Comparison of ENCODE assay signal across 1 cellular context in the genomic region with DNA sequence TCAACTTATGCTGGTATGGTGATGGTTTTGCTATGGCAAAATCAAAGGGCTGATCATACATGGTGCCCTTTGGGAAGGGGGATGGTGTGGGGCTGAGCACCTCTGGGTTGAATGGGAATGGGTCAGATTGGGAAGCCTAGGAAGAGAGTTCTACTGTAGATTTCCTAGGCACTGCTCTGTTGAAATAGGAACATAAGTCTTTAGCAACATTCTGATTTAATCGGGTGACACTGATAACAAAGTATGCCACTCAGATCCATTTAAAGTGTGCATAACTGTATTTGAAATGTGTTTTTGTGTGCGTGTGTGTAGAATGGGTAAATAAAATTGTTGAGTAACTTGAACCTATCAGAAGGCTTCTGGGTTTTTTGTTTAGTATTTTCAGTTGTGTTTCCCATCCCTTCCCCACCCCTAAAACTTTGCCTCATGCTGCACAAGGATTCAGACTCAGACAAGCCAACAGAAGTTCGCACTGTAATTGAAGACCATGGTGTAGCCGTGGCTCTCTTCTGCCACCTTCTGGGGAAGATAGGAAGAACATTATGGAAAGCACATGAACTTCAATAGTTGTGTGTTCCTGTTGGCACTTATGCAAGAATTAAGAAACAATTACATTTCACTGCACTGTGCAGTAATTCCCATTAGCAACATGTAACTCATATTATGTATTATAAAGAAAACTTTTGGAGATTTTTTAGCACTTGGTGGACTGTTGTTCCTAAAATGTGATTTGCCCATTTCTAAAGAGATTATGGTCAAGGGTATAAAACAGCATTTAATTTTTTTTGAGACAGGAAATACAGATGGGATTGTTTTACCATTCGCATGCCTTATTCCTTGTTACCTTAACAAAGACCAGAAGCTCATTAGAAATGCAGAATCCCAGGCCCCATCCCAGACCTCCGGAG.
TF ChIP-seq lines count a peak whose summit lies in the region.

No MANE protein-coding gene starts in this region.

TF ChIP-seq in K562, 482 proteins besides CTCF, POLR2A, EP300 and RAD21 (continued from another document):
- TF ChIP-seq, protein P1, sequence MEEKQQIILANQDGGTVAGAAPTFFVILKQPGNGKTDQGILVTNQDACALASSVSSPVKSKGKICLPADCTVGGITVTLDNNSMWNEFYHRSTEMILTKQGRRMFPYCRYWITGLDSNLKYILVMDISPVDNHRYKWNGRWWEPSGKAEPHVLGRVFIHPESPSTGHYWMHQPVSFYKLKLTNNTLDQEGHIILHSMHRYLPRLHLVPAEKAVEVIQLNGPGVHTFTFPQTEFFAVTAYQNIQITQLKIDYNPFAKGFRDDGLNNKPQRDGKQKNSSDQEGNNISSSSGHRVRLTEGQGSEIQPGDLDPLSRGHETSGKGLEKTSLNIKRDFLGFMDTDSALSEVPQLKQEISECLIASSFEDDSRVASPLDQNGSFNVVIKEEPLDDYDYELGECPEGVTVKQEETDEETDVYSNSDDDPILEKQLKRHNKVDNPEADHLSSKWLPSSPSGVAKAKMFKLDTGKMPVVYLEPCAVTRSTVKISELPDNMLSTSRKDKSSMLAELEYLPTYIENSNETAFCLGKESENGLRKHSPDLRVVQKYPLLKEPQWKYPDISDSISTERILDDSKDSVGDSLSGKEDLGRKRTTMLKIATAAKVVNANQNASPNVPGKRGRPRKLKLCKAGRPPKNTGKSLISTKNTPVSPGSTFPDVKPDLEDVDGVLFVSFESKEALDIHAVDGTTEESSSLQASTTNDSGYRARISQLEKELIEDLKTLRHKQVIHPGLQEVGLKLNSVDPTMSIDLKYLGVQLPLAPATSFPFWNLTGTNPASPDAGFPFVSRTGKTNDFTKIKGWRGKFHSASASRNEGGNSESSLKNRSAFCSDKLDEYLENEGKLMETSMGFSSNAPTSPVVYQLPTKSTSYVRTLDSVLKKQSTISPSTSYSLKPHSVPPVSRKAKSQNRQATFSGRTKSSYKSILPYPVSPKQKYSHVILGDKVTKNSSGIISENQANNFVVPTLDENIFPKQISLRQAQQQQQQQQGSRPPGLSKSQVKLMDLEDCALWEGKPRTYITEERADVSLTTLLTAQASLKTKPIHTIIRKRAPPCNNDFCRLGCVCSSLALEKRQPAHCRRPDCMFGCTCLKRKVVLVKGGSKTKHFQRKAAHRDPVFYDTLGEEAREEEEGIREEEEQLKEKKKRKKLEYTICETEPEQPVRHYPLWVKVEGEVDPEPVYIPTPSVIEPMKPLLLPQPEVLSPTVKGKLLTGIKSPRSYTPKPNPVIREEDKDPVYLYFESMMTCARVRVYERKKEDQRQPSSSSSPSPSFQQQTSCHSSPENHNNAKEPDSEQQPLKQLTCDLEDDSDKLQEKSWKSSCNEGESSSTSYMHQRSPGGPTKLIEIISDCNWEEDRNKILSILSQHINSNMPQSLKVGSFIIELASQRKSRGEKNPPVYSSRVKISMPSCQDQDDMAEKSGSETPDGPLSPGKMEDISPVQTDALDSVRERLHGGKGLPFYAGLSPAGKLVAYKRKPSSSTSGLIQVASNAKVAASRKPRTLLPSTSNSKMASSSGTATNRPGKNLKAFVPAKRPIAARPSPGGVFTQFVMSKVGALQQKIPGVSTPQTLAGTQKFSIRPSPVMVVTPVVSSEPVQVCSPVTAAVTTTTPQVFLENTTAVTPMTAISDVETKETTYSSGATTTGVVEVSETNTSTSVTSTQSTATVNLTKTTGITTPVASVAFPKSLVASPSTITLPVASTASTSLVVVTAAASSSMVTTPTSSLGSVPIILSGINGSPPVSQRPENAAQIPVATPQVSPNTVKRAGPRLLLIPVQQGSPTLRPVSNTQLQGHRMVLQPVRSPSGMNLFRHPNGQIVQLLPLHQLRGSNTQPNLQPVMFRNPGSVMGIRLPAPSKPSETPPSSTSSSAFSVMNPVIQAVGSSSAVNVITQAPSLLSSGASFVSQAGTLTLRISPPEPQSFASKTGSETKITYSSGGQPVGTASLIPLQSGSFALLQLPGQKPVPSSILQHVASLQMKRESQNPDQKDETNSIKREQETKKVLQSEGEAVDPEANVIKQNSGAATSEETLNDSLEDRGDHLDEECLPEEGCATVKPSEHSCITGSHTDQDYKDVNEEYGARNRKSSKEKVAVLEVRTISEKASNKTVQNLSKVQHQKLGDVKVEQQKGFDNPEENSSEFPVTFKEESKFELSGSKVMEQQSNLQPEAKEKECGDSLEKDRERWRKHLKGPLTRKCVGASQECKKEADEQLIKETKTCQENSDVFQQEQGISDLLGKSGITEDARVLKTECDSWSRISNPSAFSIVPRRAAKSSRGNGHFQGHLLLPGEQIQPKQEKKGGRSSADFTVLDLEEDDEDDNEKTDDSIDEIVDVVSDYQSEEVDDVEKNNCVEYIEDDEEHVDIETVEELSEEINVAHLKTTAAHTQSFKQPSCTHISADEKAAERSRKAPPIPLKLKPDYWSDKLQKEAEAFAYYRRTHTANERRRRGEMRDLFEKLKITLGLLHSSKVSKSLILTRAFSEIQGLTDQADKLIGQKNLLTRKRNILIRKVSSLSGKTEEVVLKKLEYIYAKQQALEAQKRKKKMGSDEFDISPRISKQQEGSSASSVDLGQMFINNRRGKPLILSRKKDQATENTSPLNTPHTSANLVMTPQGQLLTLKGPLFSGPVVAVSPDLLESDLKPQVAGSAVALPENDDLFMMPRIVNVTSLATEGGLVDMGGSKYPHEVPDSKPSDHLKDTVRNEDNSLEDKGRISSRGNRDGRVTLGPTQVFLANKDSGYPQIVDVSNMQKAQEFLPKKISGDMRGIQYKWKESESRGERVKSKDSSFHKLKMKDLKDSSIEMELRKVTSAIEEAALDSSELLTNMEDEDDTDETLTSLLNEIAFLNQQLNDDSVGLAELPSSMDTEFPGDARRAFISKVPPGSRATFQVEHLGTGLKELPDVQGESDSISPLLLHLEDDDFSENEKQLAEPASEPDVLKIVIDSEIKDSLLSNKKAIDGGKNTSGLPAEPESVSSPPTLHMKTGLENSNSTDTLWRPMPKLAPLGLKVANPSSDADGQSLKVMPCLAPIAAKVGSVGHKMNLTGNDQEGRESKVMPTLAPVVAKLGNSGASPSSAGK (IDR thresholded peaks at IDR 0.05), result peak; percentile 42
- TF ChIP-seq BRF1 (IDR thresholded peaks at IDR 0.05; ENCODE audit: borderline replicate concordance, extremely low read depth, insufficient read length), result no peak
- peak; percentile 37; the same call in 1 of the 2 replicates for TF ChIP-seq MTA1 (IDR thresholded peaks at IDR 0.05; ENCODE audit: borderline replicate concordance)
- TF ChIP-seq MAZ (CRISPR knock-in tag; conservative IDR thresholded peaks at IDR 0.05 in 1 of 2, IDR thresholded peaks at IDR 0.05 in 1 of 2), result peak in 1 of 2 experiments; percentile 61; a peak in 1 of 4 replicates
- TF ChIP-seq, protein P2, sequence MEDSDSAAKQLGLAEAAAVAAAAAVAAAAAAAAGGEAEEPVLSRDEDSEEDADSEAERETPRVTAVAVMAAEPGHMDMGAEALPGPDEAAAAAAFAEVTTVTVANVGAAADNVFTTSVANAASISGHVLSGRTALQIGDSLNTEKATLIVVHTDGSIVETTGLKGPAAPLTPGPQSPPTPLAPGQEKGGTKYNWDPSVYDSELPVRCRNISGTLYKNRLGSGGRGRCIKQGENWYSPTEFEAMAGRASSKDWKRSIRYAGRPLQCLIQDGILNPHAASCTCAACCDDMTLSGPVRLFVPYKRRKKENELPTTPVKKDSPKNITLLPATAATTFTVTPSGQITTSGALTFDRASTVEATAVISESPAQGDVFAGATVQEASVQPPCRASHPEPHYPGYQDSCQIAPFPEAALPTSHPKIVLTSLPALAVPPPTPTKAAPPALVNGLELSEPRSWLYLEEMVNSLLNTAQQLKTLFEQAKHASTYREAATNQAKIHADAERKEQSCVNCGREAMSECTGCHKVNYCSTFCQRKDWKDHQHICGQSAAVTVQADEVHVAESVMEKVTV (CRISPR knock-in tag; IDR thresholded peaks at IDR 0.05), result peak; percentile 95
- no peak for TF ChIP-seq FOXA3 (CRISPR knock-in tag; conservative IDR thresholded peaks at IDR 0.05 in 1 of 2, IDR thresholded peaks at IDR 0.05 in 1 of 2)
- TF ChIP-seq, protein P3, sequence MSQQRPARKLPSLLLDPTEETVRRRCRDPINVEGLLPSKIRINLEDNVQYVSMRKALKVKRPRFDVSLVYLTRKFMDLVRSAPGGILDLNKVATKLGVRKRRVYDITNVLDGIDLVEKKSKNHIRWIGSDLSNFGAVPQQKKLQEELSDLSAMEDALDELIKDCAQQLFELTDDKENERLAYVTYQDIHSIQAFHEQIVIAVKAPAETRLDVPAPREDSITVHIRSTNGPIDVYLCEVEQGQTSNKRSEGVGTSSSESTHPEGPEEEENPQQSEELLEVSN (IDR thresholded peaks at IDR 0.05; ENCODE audit: borderline replicate concordance in 1 of 2, extremely low read depth in 1 of 2, insufficient read depth in 1 of 2, insufficient read length in 1 of 2, low read depth in 1 of 2, low read length in 1 of 2, poor library complexity in 1 of 2, severe bottlenecking in 1 of 2), result peak in 1 of 2 experiments; percentile 20
- 0 out of 2 replicates have a peak, but pooled peaks have one; percentile 7 for TF ChIP-seq KDM2B (CRISPR knock-in tag; IDR thresholded peaks at IDR 0.05)
- no peak for TF ChIP-seq ZNF197 (CRISPR knock-in tag; IDR thresholded peaks at IDR 0.05; ENCODE audit: low read depth)
- TF ChIP-seq, protein P4, sequence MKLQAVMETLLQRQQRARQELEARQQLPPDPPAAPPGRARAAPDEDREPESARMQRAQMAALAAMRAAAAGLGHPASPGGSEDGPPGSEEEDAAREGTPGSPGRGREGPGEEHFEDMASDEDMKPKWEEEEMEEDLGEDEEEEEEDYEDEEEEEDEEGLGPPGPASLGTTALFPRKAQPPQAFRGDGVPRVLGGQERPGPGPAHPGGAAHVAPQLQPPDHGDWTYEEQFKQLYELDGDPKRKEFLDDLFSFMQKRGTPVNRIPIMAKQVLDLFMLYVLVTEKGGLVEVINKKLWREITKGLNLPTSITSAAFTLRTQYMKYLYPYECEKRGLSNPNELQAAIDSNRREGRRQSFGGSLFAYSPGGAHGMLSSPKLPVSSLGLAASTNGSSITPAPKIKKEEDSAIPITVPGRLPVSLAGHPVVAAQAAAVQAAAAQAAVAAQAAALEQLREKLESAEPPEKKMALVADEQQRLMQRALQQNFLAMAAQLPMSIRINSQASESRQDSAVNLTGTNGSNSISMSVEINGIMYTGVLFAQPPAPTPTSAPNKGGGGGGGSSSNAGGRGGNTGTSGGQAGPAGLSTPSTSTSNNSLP (IDR thresholded peaks at IDR 0.05; ENCODE audit: borderline replicate concordance, low read depth, low read length), result 0 out of 2 replicates have a peak, but pooled peaks have one; percentile 31
- TF ChIP-seq CBX3 (IDR thresholded peaks at IDR 0.05; ENCODE audit: borderline replicate concordance in 1 of 2, low read length in 2 of 2), result 0 out of 3 replicates have a peak, but pooled peaks of 1 of the 2 experiments have one; percentile 30
- TF ChIP-seq JUND (IDR thresholded peaks at IDR 0.05; ENCODE audit: borderline replicate concordance, low read depth, low read length), result no peak
- TF ChIP-seq JUND (tag; IDR thresholded peaks at IDR 0.05; ENCODE audit: borderline replicate concordance, low read depth, low read length), result peak; percentile 21; the same call in 1 of the 3 replicates
- TF ChIP-seq DPF2 (IDR thresholded peaks at IDR 0.05), result peak; percentile 40; the same call in 1 of the 2 replicates
- TF ChIP-seq, protein P5, sequence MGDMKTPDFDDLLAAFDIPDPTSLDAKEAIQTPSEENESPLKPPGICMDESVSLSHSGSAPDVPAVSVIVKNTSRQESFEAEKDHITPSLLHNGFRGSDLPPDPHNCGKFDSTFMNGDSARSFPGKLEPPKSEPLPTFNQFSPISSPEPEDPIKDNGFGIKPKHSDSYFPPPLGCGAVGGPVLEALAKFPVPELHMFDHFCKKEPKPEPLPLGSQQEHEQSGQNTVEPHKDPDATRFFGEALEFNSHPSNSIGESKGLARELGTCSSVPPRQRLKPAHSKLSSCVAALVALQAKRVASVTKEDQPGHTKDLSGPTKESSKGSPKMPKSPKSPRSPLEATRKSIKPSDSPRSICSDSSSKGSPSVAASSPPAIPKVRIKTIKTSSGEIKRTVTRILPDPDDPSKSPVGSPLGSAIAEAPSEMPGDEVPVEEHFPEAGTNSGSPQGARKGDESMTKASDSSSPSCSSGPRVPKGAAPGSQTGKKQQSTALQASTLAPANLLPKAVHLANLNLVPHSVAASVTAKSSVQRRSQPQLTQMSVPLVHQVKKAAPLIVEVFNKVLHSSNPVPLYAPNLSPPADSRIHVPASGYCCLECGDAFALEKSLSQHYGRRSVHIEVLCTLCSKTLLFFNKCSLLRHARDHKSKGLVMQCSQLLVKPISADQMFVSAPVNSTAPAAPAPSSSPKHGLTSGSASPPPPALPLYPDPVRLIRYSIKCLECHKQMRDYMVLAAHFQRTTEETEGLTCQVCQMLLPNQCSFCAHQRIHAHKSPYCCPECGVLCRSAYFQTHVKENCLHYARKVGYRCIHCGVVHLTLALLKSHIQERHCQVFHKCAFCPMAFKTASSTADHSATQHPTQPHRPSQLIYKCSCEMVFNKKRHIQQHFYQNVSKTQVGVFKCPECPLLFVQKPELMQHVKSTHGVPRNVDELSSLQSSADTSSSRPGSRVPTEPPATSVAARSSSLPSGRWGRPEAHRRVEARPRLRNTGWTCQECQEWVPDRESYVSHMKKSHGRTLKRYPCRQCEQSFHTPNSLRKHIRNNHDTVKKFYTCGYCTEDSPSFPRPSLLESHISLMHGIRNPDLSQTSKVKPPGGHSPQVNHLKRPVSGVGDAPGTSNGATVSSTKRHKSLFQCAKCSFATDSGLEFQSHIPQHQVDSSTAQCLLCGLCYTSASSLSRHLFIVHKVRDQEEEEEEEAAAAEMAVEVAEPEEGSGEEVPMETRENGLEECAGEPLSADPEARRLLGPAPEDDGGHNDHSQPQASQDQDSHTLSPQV (IDR thresholded peaks at IDR 0.05), result peak; percentile 51; the same call in 1 of the 2 replicates
- TF ChIP-seq SMC3 (conservative IDR thresholded peaks at IDR 0.05; ENCODE audit: insufficient read depth, low read depth, low read length), result peak; percentile 97
- peak in 1 of 2 experiments; percentile 43; a peak in 1 of 4 replicates for TF ChIP-seq RCOR1 (IDR thresholded peaks at IDR 0.05; ENCODE audit: borderline replicate concordance in 1 of 2, low read depth in 2 of 2, low read length in 2 of 2)
- TF ChIP-seq, protein P6, sequence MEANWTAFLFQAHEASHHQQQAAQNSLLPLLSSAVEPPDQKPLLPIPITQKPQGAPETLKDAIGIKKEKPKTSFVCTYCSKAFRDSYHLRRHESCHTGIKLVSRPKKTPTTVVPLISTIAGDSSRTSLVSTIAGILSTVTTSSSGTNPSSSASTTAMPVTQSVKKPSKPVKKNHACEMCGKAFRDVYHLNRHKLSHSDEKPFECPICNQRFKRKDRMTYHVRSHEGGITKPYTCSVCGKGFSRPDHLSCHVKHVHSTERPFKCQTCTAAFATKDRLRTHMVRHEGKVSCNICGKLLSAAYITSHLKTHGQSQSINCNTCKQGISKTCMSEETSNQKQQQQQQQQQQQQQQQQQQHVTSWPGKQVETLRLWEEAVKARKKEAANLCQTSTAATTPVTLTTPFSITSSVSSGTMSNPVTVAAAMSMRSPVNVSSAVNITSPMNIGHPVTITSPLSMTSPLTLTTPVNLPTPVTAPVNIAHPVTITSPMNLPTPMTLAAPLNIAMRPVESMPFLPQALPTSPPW (CRISPR knock-in tag; IDR thresholded peaks at IDR 0.05), result peak; percentile 35; the same call in 1 of the 2 replicates
- TF ChIP-seq, protein P7, sequence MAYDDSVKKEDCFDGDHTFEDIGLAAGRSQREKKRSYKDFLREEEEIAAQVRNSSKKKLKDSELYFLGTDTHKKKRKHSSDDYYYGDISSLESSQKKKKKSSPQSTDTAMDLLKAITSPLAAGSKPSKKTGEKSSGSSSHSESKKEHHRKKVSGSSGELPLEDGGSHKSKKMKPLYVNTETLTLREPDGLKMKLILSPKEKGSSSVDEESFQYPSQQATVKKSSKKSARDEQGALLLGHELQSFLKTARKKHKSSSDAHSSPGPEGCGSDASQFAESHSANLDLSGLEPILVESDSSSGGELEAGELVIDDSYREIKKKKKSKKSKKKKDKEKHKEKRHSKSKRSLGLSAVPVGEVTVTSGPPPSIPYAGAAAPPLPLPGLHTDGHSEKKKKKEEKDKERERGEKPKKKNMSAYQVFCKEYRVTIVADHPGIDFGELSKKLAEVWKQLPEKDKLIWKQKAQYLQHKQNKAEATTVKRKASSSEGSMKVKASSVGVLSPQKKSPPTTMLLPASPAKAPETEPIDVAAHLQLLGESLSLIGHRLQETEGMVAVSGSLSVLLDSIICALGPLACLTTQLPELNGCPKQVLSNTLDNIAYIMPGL (CRISPR knock-in tag; IDR thresholded peaks at IDR 0.05), result no peak
- no peak for TF ChIP-seq TCFL5 (CRISPR knock-in tag; conservative IDR thresholded peaks at IDR 0.05)
- TF ChIP-seq RFX5 (IDR thresholded peaks at IDR 0.05; ENCODE audit: low read depth, low read length), result peak; percentile 33; the same call in 1 of the 2 replicates
